In the genomic region with DNA sequence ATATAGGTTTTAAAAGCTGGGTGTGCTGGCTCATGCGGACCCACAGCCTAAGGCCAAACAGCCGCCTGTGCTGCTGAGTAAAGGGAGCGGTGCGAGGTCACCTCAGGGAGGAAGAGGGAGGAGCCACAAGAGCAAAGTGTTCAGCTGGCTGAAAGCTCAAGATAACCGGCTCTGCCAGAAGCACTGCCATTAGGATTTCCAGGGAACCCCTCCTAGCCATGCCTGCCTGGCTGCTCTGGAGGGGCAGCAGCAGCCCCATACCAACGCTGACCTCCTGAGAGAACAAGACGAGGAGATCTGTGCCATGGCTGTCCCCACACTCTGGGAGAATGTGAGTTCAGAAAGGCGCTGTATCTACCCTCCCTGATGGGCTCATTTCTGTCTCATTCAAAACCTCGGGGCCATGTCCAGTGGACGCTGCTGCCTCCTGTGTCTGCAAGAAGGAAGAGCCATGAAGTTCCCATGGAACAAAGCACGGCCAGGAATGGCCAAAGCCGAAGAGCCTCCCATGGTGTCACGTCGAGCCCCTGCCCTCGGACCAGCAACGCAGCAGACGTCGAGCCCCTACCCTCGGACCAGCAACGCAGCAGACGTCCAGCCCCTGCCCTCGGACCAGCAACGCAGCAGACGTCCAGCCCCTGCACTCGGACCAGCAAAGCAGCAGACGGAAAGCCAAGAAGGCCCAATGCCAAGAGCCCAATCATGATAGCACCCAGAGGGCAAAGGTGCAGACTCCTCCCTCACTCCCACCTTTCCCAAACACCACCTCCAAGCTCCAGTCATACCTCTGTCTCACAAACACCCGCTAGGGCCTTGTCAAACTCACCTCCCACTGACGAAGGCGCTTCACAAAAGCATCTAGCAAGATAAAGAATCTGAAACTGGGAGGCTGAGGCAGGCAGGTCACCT, we compare ENCODE assay signal across 8 cellular contexts.
DNase-seq lines count a peak whose midpoint lies in the region; ATAC-seq and TF ChIP-seq lines count a peak whose summit lies in the region.

No MANE protein-coding gene starts in this region.

- H3K27ac ChIP-seq in HCT116 (ENCODE audit: low read depth, low read length) (no peak overlapping the region), parathyroid adenoma (no peak overlapping the region)

- no peak overlapping the region for H2AFZ ChIP-seq in HCT116 (ENCODE audit: low read depth, low read length, poor library complexity, severe bottlenecking)
- H2AFZ ChIP-seq in parathyroid adenoma: no peak overlapping the region

- H3K27me3 ChIP-seq in HCT116 (ENCODE audit: insufficient read depth, low read length) (no peaks in the 10 kb centered on the region), parathyroid adenoma (ENCODE audit: control insufficient read depth, insufficient read depth, low read length) (no peaks in the 10 kb centered on the region)

- BruUV-seq in HCT116 (replicated peaks; lab: Mats Ljungman, UMichigan): no TSS peak

- POLR2A ChIA-PET in HCT116 (lab: Charles Lee): no interaction called here
- POLR2A ChIA-PET in T-cell (lab: Charles Lee): interaction anchor here in 1 of 2 donors (0.5 kb wide), 1 partner anchor 130 kb away, joined by 4 read pairs; no protein-coding TSS in a partner anchor

- peaks cover 37% of the 10 kb centered on the region; the same call in 1 of the 2 replicates for H4K20me1 ChIP-seq in HCT116 (ENCODE audit: insufficient read depth)

- H3K9me3 Mint-ChIP-seq in T-cell: no peaks in the 10 kb centered on the region

- TF ChIP-seq CTCF in HCT116 (IDR thresholded peaks at IDR 0.05 in 2 of 3, conservative IDR thresholded peaks at IDR 0.05 in 1 of 3; ENCODE audit: borderline replicate concordance in 1 of 3, insufficient read depth in 1 of 3, low read depth in 2 of 3, low read length in 2 of 3): no peak
- TF ChIP-seq CTCF in parathyroid adenoma (IDR thresholded peaks at IDR 0.05): no peak

- TF ChIP-seq POLR2A in HCT116 (IDR thresholded peaks at IDR 0.05; ENCODE audit: borderline replicate concordance, extremely low read depth, insufficient read depth, insufficient read length): no peak

- H3K4me2 ChIP-seq in HCT116 (ENCODE audit: low read length) (no peak overlapping the region), parathyroid adenoma (ENCODE audit: low read length) (peak overlapping the region; percentile 17)

- no peaks in the 10 kb centered on the region for H3K27me3 Mint-ChIP-seq in T-cell

- H3K4me3 Mint-ChIP-seq in T-cell: peak overlapping the region; percentile 57 to 83 (median 71)

- peaks cover 3% of the 10 kb centered on the region for H3K36me3 Mint-ChIP-seq in T-cell

- peaks cover 0 to 20% of the 10 kb centered on the region in 2 experiments; a peak in 1 of 4 replicates for H3K4me1 ChIP-seq in HCT116 (ENCODE audit: control insufficient read depth in 1 of 2, insufficient read depth in 2 of 2, low read length in 2 of 2)
- H3K4me1 ChIP-seq in parathyroid adenoma: peaks cover 14% of the 10 kb centered on the region

- DNase-seq in HCT116 (ENCODE audit: low read depth, low spot score): no peak
- DNase-seq in T-cell: peak in 5 of 34 experiments; percentile 20 to 31 (median 26)
- DNase-seq in GM19238 (ENCODE audit: insufficient read length, low spot score): no peak

- H3K79me2 ChIP-seq in HCT116 (ENCODE audit: insufficient read depth, low read length): peaks cover 99% of the 10 kb centered on the region
- H3K79me2 ChIP-seq in parathyroid adenoma: peaks cover 83% of the 10 kb centered on the region

- peak overlapping the region; percentile 31 to 69 for H3K27ac Mint-ChIP-seq in T-cell

- no peak for TF ChIP-seq RAD21 in HCT116 (IDR thresholded peaks at IDR 0.05; ENCODE audit: low read depth)

- H3K36me3 ChIP-seq in HCT116 (ENCODE audit: control insufficient read depth in 1 of 2, insufficient read depth in 2 of 2, low read length in 2 of 2) (no peaks in the 10 kb centered on the region), parathyroid adenoma (ENCODE audit: control insufficient read depth, insufficient read depth, low read length) (no peaks in the 10 kb centered on the region)

- no peaks in the 10 kb centered on the region for H3K9me2 ChIP-seq in HCT116 (ENCODE audit: insufficient read depth)

- no peaks in the 10 kb centered on the region for H3K9me3 ChIP-seq in HCT116 (ENCODE audit: control insufficient read depth in 1 of 2, insufficient read depth in 1 of 2, low read depth in 1 of 2, low read length in 2 of 2)
- H3K9me3 ChIP-seq in parathyroid adenoma (ENCODE audit: control insufficient read depth, low read length): no peaks in the 10 kb centered on the region

- RAD21 ChIA-PET in HCT116 (lab: Charles Lee; ENCODE audit: low non-redundant PET in 1 of 2, low total read pairs in 2 of 2, uncharacterized antibody in 2 of 2, unreplicated experiment in 2 of 2): no interaction called here

- H3K4me1 Mint-ChIP-seq in T-cell: peaks cover 91 to 96% (median 93%) of the 10 kb centered on the region in 3 donors

- intact Hi-C loops in HCT116 (cut with micrococcal nuclease): no loop called here

- H3K4me3 ChIP-seq in HCT116 (replicated peaks in 1 of 2; ENCODE audit: low read depth in 1 of 2, low read length in 2 of 2) (no peak overlapping the region), parathyroid adenoma (ENCODE audit: low read depth, low read length) (no peak overlapping the region)

- CTCF ChIA-PET in HCT116 (lab: Charles Lee) (no interaction called here), T-cell (lab: Charles Lee) (interaction anchor here in 1 of 2 donors (0.6 kb wide), 1 partner anchor 537 kb away, joined by 5 read pairs; no protein-coding TSS in a partner anchor)

- ATAC-seq in HCT116: peak; percentile 26
- ATAC-seq in T-cell (replicated peaks in 1 of 4): peak; percentile 39 to 72 (median 71)
- ATAC-seq in esophagus mucosa: peak; percentile 90
- ATAC-seq in GM21390 (IDR thresholded peaks at IDR 0.05; ENCODE audit: unreplicated experiment): no peak
- no peak for ATAC-seq in GM19397 (IDR thresholded peaks at IDR 0.05; ENCODE audit: unreplicated experiment)
- no peak for ATAC-seq in HG03139 (IDR thresholded peaks at IDR 0.05; ENCODE audit: unreplicated experiment)

- H3K9ac ChIP-seq in HCT116 (ENCODE audit: low read length) (no peak overlapping the region), parathyroid adenoma (no peak overlapping the region)

TF ChIP-seq in HCT116, 20 proteins besides CTCF, POLR2A, EP300 and RAD21:
- TF ChIP-seq TCF7L2 (IDR thresholded peaks at IDR 0.05; ENCODE audit: borderline replicate concordance, extremely low read depth, insufficient read depth, insufficient read length): no peak
- no peak for TF ChIP-seq CEBPB (IDR thresholded peaks at IDR 0.05; ENCODE audit: low read depth)
- no peak for TF ChIP-seq YY1 (IDR thresholded peaks at IDR 0.05; ENCODE audit: extremely low read depth, insufficient replicate concordance, low read depth, low read length)
- TF ChIP-seq, protein P1, sequence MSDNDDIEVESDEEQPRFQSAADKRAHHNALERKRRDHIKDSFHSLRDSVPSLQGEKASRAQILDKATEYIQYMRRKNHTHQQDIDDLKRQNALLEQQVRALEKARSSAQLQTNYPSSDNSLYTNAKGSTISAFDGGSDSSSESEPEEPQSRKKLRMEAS (IDR thresholded peaks at IDR 0.05): no peak
- TF ChIP-seq SIN3A (IDR thresholded peaks at IDR 0.05; ENCODE audit: low read depth): no peak
TF ChIP-seq in HCT116: peak in this region for 0.

Comparison
In these comparisons a context has a peak if more than half of its experiments do, and no peak if none do; other contexts are left out.
1. ATAC-seq: peak in HCT116 (single experiment), T-cell (4 of 4) and esophagus mucosa (single experiment); none in GM21390 (single experiment), GM19397 (single experiment) and HG03139 (single experiment).